ENCODE assay signal across 1 cellular context in genomic region chr12:57498143-57498524, GRCh38.
TF ChIP-seq lines count a peak whose summit lies in the region.

No MANE protein-coding gene starts in this region.

TF ChIP-seq in GM12878, 131 proteins besides CTCF, POLR2A, EP300 and RAD21:
- TF ChIP-seq SKIL (IDR thresholded peaks at IDR 0.05; ENCODE audit: low read depth, poor library complexity, severe bottlenecking): no peak
- no peak for TF ChIP-seq HCFC1 (IDR thresholded peaks at IDR 0.05; ENCODE audit: low read length)
- TF ChIP-seq YBX1 (IDR thresholded peaks at IDR 0.05): no peak
- no peak for TF ChIP-seq PAX8 (IDR thresholded peaks at IDR 0.05)
- no peak for TF ChIP-seq NR2C2 (IDR thresholded peaks at IDR 0.05; ENCODE audit: borderline replicate concordance, control insufficient read depth, insufficient read length, low read depth)
- TF ChIP-seq SREBF2 (IDR thresholded peaks at IDR 0.05; ENCODE audit: low read length): no peak
- TF ChIP-seq NR2C1 (IDR thresholded peaks at IDR 0.05): no peak
- TF ChIP-seq DPF2 (IDR thresholded peaks at IDR 0.05): no peak
- no peak for TF ChIP-seq ESRRA (IDR thresholded peaks at IDR 0.05; ENCODE audit: low read length)
- no peak for TF ChIP-seq SUZ12 (IDR thresholded peaks at IDR 0.05; ENCODE audit: unreplicated experiment)
- no peak for TF ChIP-seq ZBTB4 (CRISPR knock-in tag; IDR thresholded peaks at IDR 0.05)
- no peak for TF ChIP-seq RBBP5 (conservative IDR thresholded peaks at IDR 0.05)
- TF ChIP-seq GABPA (IDR thresholded peaks at IDR 0.05; ENCODE audit: low read depth): no peak
- no peak for TF ChIP-seq SMARCA5 (IDR thresholded peaks at IDR 0.05)
- TF ChIP-seq NKRF (conservative IDR thresholded peaks at IDR 0.05): no peak
- no peak for TF ChIP-seq BCL3 (IDR thresholded peaks at IDR 0.05; ENCODE audit: borderline replicate concordance, insufficient read depth, low read depth, low read length, poor library complexity, severe bottlenecking)
- no peak for TF ChIP-seq RB1 (IDR thresholded peaks at IDR 0.05; ENCODE audit: borderline replicate concordance)
